In genomic region chr14:91138511-91139359, GRCh38 we compare ENCODE assay signal across 8 cellular contexts. TPM values are rescaled to one million over a fixed set of nuclear protein-coding genes. Genes with fewer than 3 reads are reported as not detected.
DNase-seq lines count a peak whose midpoint lies in the region; ATAC-seq, FAIRE-seq and TF ChIP-seq lines count a peak whose summit lies in the region.

No MANE protein-coding gene starts in this region.

- TF ChIP-seq CTCF in LNCAP (IDR thresholded peaks at IDR 0.05), result peak; percentile 34; the same call in 1 of the 2 replicates
- TF ChIP-seq CTCF in esophagus muscularis mucosa (IDR thresholded peaks at IDR 0.05), result peak; percentile 41 to 62 (median 54)

- H3K27ac ChIP-seq in esophagus muscularis mucosa (replicated peaks in 1 of 4), result peak overlapping the region in 3 of 4 donors; percentile 20 to 60 (median 39)

- TF ChIP-seq POLR2A in esophagus muscularis mucosa (IDR thresholded peaks at IDR 0.05; ENCODE audit: low read depth), result no peak

- ATAC-seq in activated CD4-positive, CD25-positive, alpha-beta regulatory T cell treated with anti-CD3 and anti-CD28 coated beads, Interleukin-2, amount 50 U/mL, for 24 hours, result peak; percentile 78 to 79
- no peak for ATAC-seq in GM19035 (IDR thresholded peaks at IDR 0.05; ENCODE audit: unreplicated experiment)

- WGBS in esophagus muscularis mucosa, result 81% methylated on average over 6 of the region's 6 CpGs

- intact Hi-C loops in esophagus muscularis mucosa (cut with DNase I), result no loop called here

- TF ChIP-seq EP300 in esophagus muscularis mucosa (IDR thresholded peaks at IDR 0.05), result no peak

- H3K36me3 ChIP-seq in esophagus muscularis mucosa, result peaks cover 0 to 16% (median 11%) of the 10 kb centered on the region in 4 donors

- no peaks in the 10 kb centered on the region for H3K9me3 ChIP-seq in esophagus muscularis mucosa

- no peaks in the 10 kb centered on the region for H3K27me3 ChIP-seq in esophagus muscularis mucosa

- DNase-seq in EL (peak; percentile 38), esophagus muscularis mucosa (ENCODE audit: extremely low spot score) (no peak), frontal cortex (ENCODE audit: low spot score in 2 of 2) (no peak), NCI-H187 treated with DMSO at 0.1 percent for 48 hours (lab: John Stamatoyannopoulos, UW) (no peak)
- peak; percentile 24 for DNase-seq in stimulated activated CD4-positive, alpha-beta T cell treated with anti-CD3 and anti-CD28 coated beads, Interleukin-12 subunit alpha, Interleukin-12 subunit beta, amount 100 ng/mL, for 4 hours

- H3K4me1 ChIP-seq in esophagus muscularis mucosa, result peaks cover 51 to 83% (median 57%) of the 10 kb centered on the region in 4 donors

- no peak overlapping the region for H3K4me3 ChIP-seq in esophagus muscularis mucosa

- FAIRE-seq in frontal cortex (lab: Jason Lieb, UNC), result no peak

RNA-seq across cellular contexts. Expression of gene DGLUCY, which starts 24.9 kb away (rescaled TPM):
- total RNA-seq in esophagus muscularis mucosa (10 to 100 TPM; 47.2 to 88.2 (median 66.5) TPM), frontal cortex (23.2 TPM)

Comparison
In these comparisons a context has a peak if more than half of its experiments do, and no peak if none do; other contexts are left out.
1. DNase-seq: peak in EL (single experiment) and stimulated activated CD4-positive, alpha-beta T cell treated with anti-CD3 and anti-CD28 coated beads, Interleukin-12 subunit alpha, Interleukin-12 subunit beta, amount 100 ng/mL, for 4 hours (single experiment); none in esophagus muscularis mucosa (single experiment), frontal cortex (0 of 2) and NCI-H187 treated with DMSO at 0.1 percent for 48 hours (single experiment).